ENCODE assay signal across 1 cellular context in the genomic region with DNA sequence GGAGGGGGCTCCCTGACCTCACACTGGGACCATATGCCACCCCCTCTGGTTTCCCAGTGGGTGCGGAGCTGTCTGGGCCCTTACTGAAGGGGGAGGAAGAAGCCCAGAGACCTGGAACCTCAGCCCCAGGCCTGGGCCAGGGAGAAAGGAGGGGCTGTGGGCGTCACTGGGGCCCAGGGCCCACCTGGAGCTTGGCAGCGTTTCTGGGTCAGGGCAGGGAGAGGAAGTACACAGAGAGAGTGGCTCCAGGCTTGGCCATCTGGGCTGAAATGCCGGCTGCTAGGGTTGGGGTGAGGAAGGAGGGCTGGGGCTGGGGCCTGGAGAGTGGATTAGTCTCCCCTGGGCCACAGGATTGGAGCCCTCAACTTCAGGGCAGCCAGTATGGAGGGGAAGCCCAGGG.
TF ChIP-seq lines count a peak whose summit lies in the region.

No MANE protein-coding gene starts in this region.

TF ChIP-seq in GM23338, 12 proteins besides CTCF, POLR2A, EP300 and RAD21 (continued from another document):
- TF ChIP-seq, protein P1, sequence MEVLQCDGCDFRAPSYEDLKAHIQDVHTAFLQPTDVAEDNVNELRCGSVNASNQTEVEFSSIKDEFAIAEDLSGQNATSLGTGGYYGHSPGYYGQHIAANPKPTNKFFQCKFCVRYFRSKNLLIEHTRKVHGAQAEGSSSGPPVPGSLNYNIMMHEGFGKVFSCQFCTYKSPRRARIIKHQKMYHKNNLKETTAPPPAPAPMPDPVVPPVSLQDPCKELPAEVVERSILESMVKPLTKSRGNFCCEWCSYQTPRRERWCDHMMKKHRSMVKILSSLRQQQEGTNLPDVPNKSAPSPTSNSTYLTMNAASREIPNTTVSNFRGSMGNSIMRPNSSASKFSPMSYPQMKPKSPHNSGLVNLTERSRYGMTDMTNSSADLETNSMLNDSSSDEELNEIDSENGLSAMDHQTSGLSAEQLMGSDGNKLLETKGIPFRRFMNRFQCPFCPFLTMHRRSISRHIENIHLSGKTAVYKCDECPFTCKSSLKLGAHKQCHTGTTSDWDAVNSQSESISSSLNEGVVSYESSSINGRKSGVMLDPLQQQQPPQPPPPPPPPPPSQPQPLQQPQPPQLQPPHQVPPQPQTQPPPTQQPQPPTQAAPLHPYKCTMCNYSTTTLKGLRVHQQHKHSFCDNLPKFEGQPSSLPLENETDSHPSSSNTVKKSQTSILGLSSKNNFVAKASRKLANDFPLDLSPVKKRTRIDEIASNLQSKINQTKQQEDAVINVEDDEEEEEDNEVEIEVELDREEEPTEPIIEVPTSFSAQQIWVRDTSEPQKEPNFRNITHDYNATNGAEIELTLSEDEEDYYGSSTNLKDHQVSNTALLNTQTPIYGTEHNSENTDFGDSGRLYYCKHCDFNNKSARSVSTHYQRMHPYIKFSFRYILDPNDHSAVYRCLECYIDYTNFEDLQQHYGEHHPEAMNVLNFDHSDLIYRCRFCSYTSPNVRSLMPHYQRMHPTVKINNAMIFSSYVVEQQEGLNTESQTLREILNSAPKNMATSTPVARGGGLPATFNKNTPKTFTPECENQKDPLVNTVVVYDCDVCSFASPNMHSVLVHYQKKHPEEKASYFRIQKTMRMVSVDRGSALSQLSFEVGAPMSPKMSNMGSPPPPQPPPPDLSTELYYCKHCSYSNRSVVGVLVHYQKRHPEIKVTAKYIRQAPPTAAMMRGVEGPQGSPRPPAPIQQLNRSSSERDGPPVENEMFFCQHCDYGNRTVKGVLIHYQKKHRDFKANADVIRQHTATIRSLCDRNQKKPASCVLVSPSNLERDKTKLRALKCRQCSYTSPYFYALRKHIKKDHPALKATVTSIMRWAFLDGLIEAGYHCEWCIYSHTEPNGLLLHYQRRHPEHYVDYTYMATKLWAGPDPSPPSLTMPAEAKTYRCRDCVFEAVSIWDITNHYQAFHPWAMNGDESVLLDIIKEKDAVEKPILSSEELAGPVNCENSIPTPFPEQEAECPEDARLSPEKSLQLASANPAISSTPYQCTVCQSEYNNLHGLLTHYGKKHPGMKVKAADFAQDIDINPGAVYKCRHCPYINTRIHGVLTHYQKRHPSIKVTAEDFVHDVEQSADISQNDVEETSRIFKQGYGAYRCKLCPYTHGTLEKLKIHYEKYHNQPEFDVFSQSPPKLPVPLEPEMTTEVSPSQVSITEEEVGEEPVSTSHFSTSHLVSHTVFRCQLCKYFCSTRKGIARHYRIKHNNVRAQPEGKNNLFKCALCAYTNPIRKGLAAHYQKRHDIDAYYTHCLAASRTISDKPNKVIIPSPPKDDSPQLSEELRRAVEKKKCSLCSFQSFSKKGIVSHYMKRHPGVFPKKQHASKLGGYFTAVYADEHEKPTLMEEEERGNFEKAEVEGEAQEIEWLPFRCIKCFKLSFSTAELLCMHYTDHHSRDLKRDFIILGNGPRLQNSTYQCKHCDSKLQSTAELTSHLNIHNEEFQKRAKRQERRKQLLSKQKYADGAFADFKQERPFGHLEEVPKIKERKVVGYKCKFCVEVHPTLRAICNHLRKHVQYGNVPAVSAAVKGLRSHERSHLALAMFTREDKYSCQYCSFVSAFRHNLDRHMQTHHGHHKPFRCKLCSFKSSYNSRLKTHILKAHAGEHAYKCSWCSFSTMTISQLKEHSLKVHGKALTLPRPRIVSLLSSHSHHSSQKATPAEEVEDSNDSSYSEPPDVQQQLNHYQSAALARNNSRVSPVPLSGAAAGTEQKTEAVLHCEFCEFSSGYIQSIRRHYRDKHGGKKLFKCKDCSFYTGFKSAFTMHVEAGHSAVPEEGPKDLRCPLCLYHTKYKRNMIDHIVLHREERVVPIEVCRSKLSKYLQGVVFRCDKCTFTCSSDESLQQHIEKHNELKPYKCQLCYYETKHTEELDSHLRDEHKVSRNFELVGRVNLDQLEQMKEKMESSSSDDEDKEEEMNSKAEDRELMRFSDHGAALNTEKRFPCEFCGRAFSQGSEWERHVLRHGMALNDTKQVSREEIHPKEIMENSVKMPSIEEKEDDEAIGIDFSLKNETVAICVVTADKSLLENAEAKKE (CRISPR knock-in tag; IDR thresholded peaks at IDR 0.05), result no peak
